In genomic region chr22:36239401-36240171, GRCh38 we compare ENCODE assay signal across 8 cellular contexts.
DNase-seq lines count a peak whose midpoint lies in the region; ATAC-seq and TF ChIP-seq lines count a peak whose summit lies in the region.

Gene APOL2 (minus strand): TSS chr22:36239527. CDS start chr22:36233162, 6,365 bp downstream.

- TF ChIP-seq CTCF in RWPE2 (IDR thresholded peaks at IDR 0.05; ENCODE audit: poor library complexity, severe bottlenecking) (peak; percentile 73), nephron progenitor cell (IDR thresholded peaks at IDR 0.05) (peak; percentile 30)

- peaks cover 36% of the 10 kb centered on the region for H3K9me3 Mint-ChIP-seq in nephron progenitor cell
- H3K9me3 Mint-ChIP-seq in stimulated activated naive CD8-positive, alpha-beta T cell treated with anti-CD3 and anti-CD28 coated beads, Interleukin-15, amount 100 ng/mL, for 72 hours = peaks cover 14% of the 10 kb centered on the region in 2 donors

- peaks cover 20% of the 10 kb centered on the region for H3K36me3 Mint-ChIP-seq in nephron progenitor cell (ENCODE audit: low read depth)

- H3K4me3 Mint-ChIP-seq in nephron progenitor cell = peak within 1 kb of the TSS; percentile 87
- H3K4me3 Mint-ChIP-seq in stimulated activated naive CD8-positive, alpha-beta T cell treated with anti-CD3 and anti-CD28 coated beads, Interleukin-15, amount 100 ng/mL, for 72 hours = peak within 1 kb of the TSS; percentile 88 to 94

- peaks cover 25% of the 10 kb centered on the region for H3K4me1 Mint-ChIP-seq in nephron progenitor cell
- H3K4me1 Mint-ChIP-seq in stimulated activated naive CD8-positive, alpha-beta T cell treated with anti-CD3 and anti-CD28 coated beads, Interleukin-15, amount 100 ng/mL, for 72 hours = peaks cover 48% of the 10 kb centered on the region

- no peaks in the 10 kb centered on the region for H3K9me3 ChIP-seq in RWPE2 (ENCODE audit: severe bottlenecking)

- peak within 1 kb of the TSS; percentile 71 for H3K27ac ChIP-seq in RWPE2 (ENCODE audit: poor library complexity, severe bottlenecking)

- peak within 1 kb of the TSS; percentile 66 for H3K27ac Mint-ChIP-seq in nephron progenitor cell
- peak within 1 kb of the TSS; percentile 95 to 98 for H3K27ac Mint-ChIP-seq in stimulated activated naive CD8-positive, alpha-beta T cell treated with anti-CD3 and anti-CD28 coated beads, Interleukin-15, amount 100 ng/mL, for 72 hours

- H3K4me3 ChIP-seq in RWPE2 (ENCODE audit: severe bottlenecking) = peak within 1 kb of the TSS; percentile 38

- H3K27me3 ChIP-seq in RWPE2 (ENCODE audit: insufficient read depth, poor library complexity, severe bottlenecking) = no peaks in the 10 kb centered on the region

- peak; percentile 93 for ATAC-seq in GM21825 (IDR thresholded peaks at IDR 0.05; ENCODE audit: unreplicated experiment)
- ATAC-seq in RWPE2 (ENCODE audit: low read depth) = peak; percentile 97
- peak; percentile 99 for ATAC-seq in stimulated activated naive CD8-positive, alpha-beta T cell treated with anti-CD3 and anti-CD28 coated beads, Interleukin-15, amount 100 ng/mL, for 72 hours

- peaks cover 17% of the 10 kb centered on the region for H3K27me3 Mint-ChIP-seq in nephron progenitor cell (ENCODE audit: low read depth, poor library complexity)
- H3K27me3 Mint-ChIP-seq in stimulated activated naive CD8-positive, alpha-beta T cell treated with anti-CD3 and anti-CD28 coated beads, Interleukin-15, amount 100 ng/mL, for 72 hours = no peaks in the 10 kb centered on the region

- DNase-seq in EH (ENCODE audit: low read depth) (peak; percentile 97), Kasumi-1 (lab: John Stamatoyannopoulos, UW) (peak; percentile 92 to 97), RWPE2 (ENCODE audit: low spot score) (peak; percentile 93), fibroblast of the conjunctiva (ENCODE audit: low read depth) (peak; percentile 85), nephron progenitor cell (peak; percentile 75)
- DNase-seq in activated effector memory CD4-positive, alpha-beta T cell treated with anti-CD3 and anti-CD28 coated beads, Interleukin-2, amount 50 U/mL, for 16 hours = peak; percentile 95
- DNase-seq in stimulated activated naive CD8-positive, alpha-beta T cell treated with anti-CD3 and anti-CD28 coated beads, Interleukin-15, amount 100 ng/mL, for 72 hours = peak; percentile 75 to 89

- peaks cover 7% of the 10 kb centered on the region for H3K36me3 ChIP-seq in RWPE2 (ENCODE audit: low read depth)

- H3K4me1 ChIP-seq in RWPE2 (ENCODE audit: insufficient read depth, poor library complexity, severe bottlenecking) = no peaks in the 10 kb centered on the region

Comparison
In these comparisons a context has a peak if more than half of its experiments do, and no peak if none do; other contexts are left out.
1. Peak in every context shown above with its lines: DNase-seq, ATAC-seq, H3K4me3 ChIP-seq and H3K27ac ChIP-seq.